Comparison of ENCODE assay signal across 9 cellular contexts in genomic region chr3:189355481-189356201, GRCh38.
DNase-seq lines count a peak whose midpoint lies in the region; ATAC-seq, FAIRE-seq and TF ChIP-seq lines count a peak whose summit lies in the region.
"Had no signal": no experiment of that assay in that cellular context is flagged by ENCODE, and none has a peak within 500 bp of the region (broad histone marks: within the 10 kb centered on the region; RNA-seq: fewer than 3 reads in every experiment).

No MANE protein-coding gene starts in this region.

- H3K4me3 ChIP-seq in AG04450 (ENCODE audit: low read depth, low read length) (no peak overlapping the region), HepG2 (replicated peaks in 1 of 3; ENCODE audit: insufficient read depth in 1 of 3, low read depth in 2 of 3, low read length in 3 of 3) (no peak overlapping the region), thyroid gland (replicated peaks in 1 of 3) (no peak overlapping the region), HAP-1 (no peak overlapping the region)
- H3K4me3 ChIP-seq: cardiac muscle cell had no signal

- H3K27me3 ChIP-seq in AG04450 (ENCODE audit: control insufficient read depth, insufficient read depth, low read length) (no peaks in the 10 kb centered on the region), HepG2 (ENCODE audit: control insufficient read depth in 1 of 2, insufficient read depth in 2 of 2, low read length in 2 of 2) (no peaks in the 10 kb centered on the region; a peak in 1 of 5 replicates), thyroid gland (no peaks in the 10 kb centered on the region), HAP-1 (ENCODE audit: low read depth) (no peaks in the 10 kb centered on the region)
- H3K27me3 ChIP-seq: cardiac muscle cell had no signal

- H3K27me3 Mint-ChIP-seq in activated naive CD4-positive, alpha-beta T cell treated with anti-CD3 and anti-CD28 coated beads for 36 hours (ENCODE audit: low read depth) = no peaks in the 10 kb centered on the region

- H2AFZ ChIP-seq in HepG2 (ENCODE audit: low read length) = no peak overlapping the region

- no peaks in the 10 kb centered on the region for H3K36me3 Mint-ChIP-seq in activated naive CD4-positive, alpha-beta T cell treated with anti-CD3 and anti-CD28 coated beads for 36 hours (ENCODE audit: low read depth)

- BruUV-seq in HepG2 (replicated peaks; lab: Mats Ljungman, UMichigan) = no TSS peak

- H3K4me1 Mint-ChIP-seq in activated naive CD4-positive, alpha-beta T cell treated with anti-CD3 and anti-CD28 coated beads for 36 hours (ENCODE audit: low read depth) = peaks cover 21% of the 10 kb centered on the region

- TF ChIP-seq CTCF in AG04450 (IDR thresholded peaks at IDR 0.05; ENCODE audit: low read depth, low read length) (no peak), HepG2 (CRISPR knock-in tag; IDR thresholded peaks at IDR 0.05) (no peak), thyroid gland (IDR thresholded peaks at IDR 0.05) (no peak)

- H3K9me3 Mint-ChIP-seq in activated naive CD4-positive, alpha-beta T cell treated with anti-CD3 and anti-CD28 coated beads for 36 hours = no peaks in the 10 kb centered on the region

- H3K27ac ChIP-seq in AG04450 (ENCODE audit: low read depth, low read length) (peak overlapping the region; percentile 4), HepG2 (ENCODE audit: extremely low read length, insufficient read depth, low read length) (no peak overlapping the region), thyroid gland (peak overlapping the region in 2 of 3 donors; percentile 7 to 8)
- H3K27ac ChIP-seq: cardiac muscle cell had no signal

- peak overlapping the region; percentile 58; the same call in 1 of the 2 replicates for H3K4me2 ChIP-seq in HepG2 (ENCODE audit: low read depth, low read length)

- H4K20me1 ChIP-seq in HepG2 (ENCODE audit: insufficient read depth, low read length) = no peaks in the 10 kb centered on the region

- TF ChIP-seq RAD21 in HepG2 (CRISPR knock-in tag; IDR thresholded peaks at IDR 0.05) = no peak

- in situ Hi-C loops in HepG2 (cut with HindIII; ENCODE audit: extremely low pct_ligation_motif_present, low pct_unique_long_range_greater_than_20kb) (no loop called here), HAP-1 (cut with MboI; ENCODE audit: low sequenced_read_pairs) (no loop called here)

- H3K4me3 Mint-ChIP-seq in activated naive CD4-positive, alpha-beta T cell treated with anti-CD3 and anti-CD28 coated beads for 36 hours = peak overlapping the region; percentile 7

- H3K9me3 ChIP-seq in AG04450 (ENCODE audit: control insufficient read depth, insufficient read depth, low read length) = no peaks in the 10 kb centered on the region
- H3K9me3 ChIP-seq in HepG2 (ENCODE audit: low read length) = no peaks in the 10 kb centered on the region
- H3K9me3 ChIP-seq in thyroid gland = no peaks in the 10 kb centered on the region
- H3K9me3 ChIP-seq in HAP-1 = no peaks in the 10 kb centered on the region

- TF ChIP-seq EP300 in HepG2 (IDR thresholded peaks at IDR 0.05; ENCODE audit: low read depth in 2 of 2, low read length in 2 of 2) (0 out of 4 replicates have a peak, but pooled peaks of 1 of the 2 experiments have one; percentile 43), HepG2 (CRISPR knock-in tag; IDR thresholded peaks at IDR 0.05; ENCODE audit: borderline replicate concordance) (no peak)

- POLR2A ChIA-PET in AG04450 (lab: Yijun Ruan, JAX) (no interaction called here), HepG2 (lab: Yijun Ruan, JAX) (interaction anchor here (0.9 kb wide), 1 partner anchor 16 kb away, joined by 3 read pairs; no protein-coding TSS in a partner anchor)

- under 1% methylated on average over 6 of the region's 6 CpGs for WGBS in HepG2 (ENCODE audit: low lambda C conversion rate)
- 68 to 69% methylated on average over 6 of the region's 6 CpGs for WGBS in thyroid gland, 2 donors

- peak; percentile 11 for DNase-seq in AG04450 (ENCODE audit: low read depth, low spot score)
- peak; percentile 44 for DNase-seq in MV-4-11 (lab: John Stamatoyannopoulos, UW)
- peak; percentile 54 for DNase-seq in activated naive CD4-positive, alpha-beta T cell treated with anti-CD3 and anti-CD28 coated beads for 36 hours
- peak; percentile 52 for DNase-seq in HepG2 (ENCODE audit: low spot score)
- peak in 1 of 2 donors; percentile 4 for DNase-seq in thyroid gland
- no peak for DNase-seq in HAP-1 (ENCODE audit: low spot score in 2 of 2)
- no peak for DNase-seq in pons (ENCODE audit: low spot score)

- H3K27ac Mint-ChIP-seq in activated naive CD4-positive, alpha-beta T cell treated with anti-CD3 and anti-CD28 coated beads for 36 hours = peak overlapping the region; percentile 76

- H3K36me3 ChIP-seq in HepG2 (replicated peaks in 1 of 2; ENCODE audit: control insufficient read depth in 1 of 2, insufficient read depth in 2 of 2, low read length in 2 of 2) (no peaks in the 10 kb centered on the region), thyroid gland (no peaks in the 10 kb centered on the region), HAP-1 (replicated peaks) (no peaks in the 10 kb centered on the region)
- H3K36me3 ChIP-seq: cardiac muscle cell had no signal

- CTCF ChIA-PET in AG04450 (lab: Charles Lee) (interaction anchor here (0.7 to 1.8 kb wide), 8 partner anchors 78 to 606 kb away, joined by 3 to 5 read pairs (median 4); no protein-coding TSS in a partner anchor), HepG2 (lab: Yijun Ruan, JAX; ENCODE audit: low intra/inter-chr PET ratio, low total read pairs) (no interaction called here)
- CTCF ChIA-PET in activated naive CD4-positive, alpha-beta T cell treated with anti-CD3 and anti-CD28 coated beads for 36 hours (lab: Charles Lee) = interaction anchor here (0.6 to 2.9 kb wide), 10 partner anchors 13 to 605 kb away, joined by 3 to 11 read pairs (median 3); no protein-coding TSS in a partner anchor

- peak; percentile 77 for FAIRE-seq in HepG2 (lab: Jason Lieb, UNC)

- no peak for TF ChIP-seq POLR2A in HepG2 (IDR thresholded peaks at IDR 0.05; ENCODE audit: insufficient read depth in 1 of 2, low read depth in 2 of 2, low read length in 2 of 2)
- no peak for TF ChIP-seq POLR2A in thyroid gland (IDR thresholded peaks at IDR 0.05)

- intact Hi-C loops in activated naive CD4-positive, alpha-beta T cell treated with anti-CD3 and anti-CD28 coated beads for 36 hours (cut with micrococcal nuclease) = loop anchor here (1.0 to 5.0 kb wide), 5 partner anchors 31 to 592 kb away; no protein-coding TSS in a partner anchor
- intact Hi-C loops in HepG2 (cut with micrococcal nuclease; ENCODE audit: unreplicated experiment) (no loop called here), thyroid gland (cut with DNase I) (no loop called here)

- no peak overlapping the region for H3K9ac ChIP-seq in HepG2 (ENCODE audit: insufficient read depth, low read depth, low read length)

- H3K4me1 ChIP-seq in HepG2 (ENCODE audit: insufficient read depth, low read length) (peaks cover 27% of the 10 kb centered on the region), thyroid gland (peaks cover 6 to 12% of the 10 kb centered on the region in 2 donors), HAP-1 (no peaks in the 10 kb centered on the region)

- no peaks in the 10 kb centered on the region for H3K79me2 ChIP-seq in HepG2 (ENCODE audit: insufficient read depth, low read length)

- ATAC-seq in HepG2 (peak; percentile 99), HG03159 (IDR thresholded peaks at IDR 0.05; ENCODE audit: unreplicated experiment) (no peak)

TF ChIP-seq in HepG2, 621 proteins besides CTCF, POLR2A, EP300 and RAD21 (continues in another document):
- TF ChIP-seq TEAD3 (CRISPR knock-in tag; optimal IDR thresholded peaks at IDR 0.05; ENCODE audit: borderline replicate concordance) = peak; percentile 96
- no peak for TF ChIP-seq NR2F6 (IDR thresholded peaks at IDR 0.05)
- TF ChIP-seq NR2F6 (CRISPR knock-in tag; IDR thresholded peaks at IDR 0.05) = 0 out of 2 replicates have a peak, but pooled peaks have one; percentile 14
- TF ChIP-seq ZFP62 (CRISPR knock-in tag; IDR thresholded peaks at IDR 0.05) = no peak
- TF ChIP-seq ZNF557 (CRISPR knock-in tag; IDR thresholded peaks at IDR 0.05) = no peak
- peak; percentile 88 for TF ChIP-seq CEBPB (IDR thresholded peaks at IDR 0.05; ENCODE audit: borderline replicate concordance, low read depth, low read length)
- TF ChIP-seq, protein P1, sequence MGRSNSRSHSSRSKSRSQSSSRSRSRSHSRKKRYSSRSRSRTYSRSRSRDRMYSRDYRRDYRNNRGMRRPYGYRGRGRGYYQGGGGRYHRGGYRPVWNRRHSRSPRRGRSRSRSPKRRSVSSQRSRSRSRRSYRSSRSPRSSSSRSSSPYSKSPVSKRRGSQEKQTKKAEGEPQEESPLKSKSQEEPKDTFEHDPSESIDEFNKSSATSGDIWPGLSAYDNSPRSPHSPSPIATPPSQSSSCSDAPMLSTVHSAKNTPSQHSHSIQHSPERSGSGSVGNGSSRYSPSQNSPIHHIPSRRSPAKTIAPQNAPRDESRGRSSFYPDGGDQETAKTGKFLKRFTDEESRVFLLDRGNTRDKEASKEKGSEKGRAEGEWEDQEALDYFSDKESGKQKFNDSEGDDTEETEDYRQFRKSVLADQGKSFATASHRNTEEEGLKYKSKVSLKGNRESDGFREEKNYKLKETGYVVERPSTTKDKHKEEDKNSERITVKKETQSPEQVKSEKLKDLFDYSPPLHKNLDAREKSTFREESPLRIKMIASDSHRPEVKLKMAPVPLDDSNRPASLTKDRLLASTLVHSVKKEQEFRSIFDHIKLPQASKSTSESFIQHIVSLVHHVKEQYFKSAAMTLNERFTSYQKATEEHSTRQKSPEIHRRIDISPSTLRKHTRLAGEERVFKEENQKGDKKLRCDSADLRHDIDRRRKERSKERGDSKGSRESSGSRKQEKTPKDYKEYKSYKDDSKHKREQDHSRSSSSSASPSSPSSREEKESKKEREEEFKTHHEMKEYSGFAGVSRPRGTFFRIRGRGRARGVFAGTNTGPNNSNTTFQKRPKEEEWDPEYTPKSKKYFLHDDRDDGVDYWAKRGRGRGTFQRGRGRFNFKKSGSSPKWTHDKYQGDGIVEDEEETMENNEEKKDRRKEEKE (IDR thresholded peaks at IDR 0.05) = no peak
- TF ChIP-seq, protein P2, sequence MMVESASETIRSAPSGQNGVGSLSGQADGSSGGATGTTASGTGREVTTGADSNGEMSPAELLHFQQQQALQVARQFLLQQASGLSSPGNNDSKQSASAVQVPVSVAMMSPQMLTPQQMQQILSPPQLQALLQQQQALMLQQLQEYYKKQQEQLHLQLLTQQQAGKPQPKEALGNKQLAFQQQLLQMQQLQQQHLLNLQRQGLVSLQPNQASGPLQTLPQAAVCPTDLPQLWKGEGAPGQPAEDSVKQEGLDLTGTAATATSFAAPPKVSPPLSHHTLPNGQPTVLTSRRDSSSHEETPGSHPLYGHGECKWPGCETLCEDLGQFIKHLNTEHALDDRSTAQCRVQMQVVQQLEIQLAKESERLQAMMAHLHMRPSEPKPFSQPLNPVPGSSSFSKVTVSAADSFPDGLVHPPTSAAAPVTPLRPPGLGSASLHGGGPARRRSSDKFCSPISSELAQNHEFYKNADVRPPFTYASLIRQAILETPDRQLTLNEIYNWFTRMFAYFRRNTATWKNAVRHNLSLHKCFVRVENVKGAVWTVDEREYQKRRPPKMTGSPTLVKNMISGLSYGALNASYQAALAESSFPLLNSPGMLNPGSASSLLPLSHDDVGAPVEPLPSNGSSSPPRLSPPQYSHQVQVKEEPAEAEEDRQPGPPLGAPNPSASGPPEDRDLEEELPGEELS (CRISPR knock-in tag; IDR thresholded peaks at IDR 0.05) = peak; percentile 77

Comparison
In these comparisons a context has a peak if more than half of its experiments do, and no peak if none do; other contexts are left out.
1. DNase-seq: peak in AG04450 (single experiment), MV-4-11 (single experiment), activated naive CD4-positive, alpha-beta T cell treated with anti-CD3 and anti-CD28 coated beads for 36 hours (single experiment) and HepG2 (single experiment); none in HAP-1 (0 of 2) and pons (single experiment).